18 cellular contexts compared by ENCODE assay signal in genomic region chr4:24570172-24570571, GRCh38. TPM values are rescaled to one million over a fixed set of nuclear protein-coding genes. Genes with fewer than 3 reads are reported as not detected.
DNase-seq lines count a peak whose midpoint lies in the region; ATAC-seq and TF ChIP-seq lines count a peak whose summit lies in the region.
"Had no signal": no experiment of that assay in that cellular context is flagged by ENCODE, and none has a peak within 500 bp of the region (broad histone marks: within the 10 kb centered on the region; RNA-seq: fewer than 3 reads in every experiment).

No MANE protein-coding gene starts in this region.

- H3K27ac Mint-ChIP-seq in activated CD8-positive, alpha-beta T cell treated with anti-CD3 and anti-CD28 coated beads, Interleukin-2, amount 10 ng/mL, durations not matched to agents 7 days and 5 days: peak overlapping the region; percentile 31
- no peak overlapping the region for H3K27ac Mint-ChIP-seq in activated CD8-positive, alpha-beta T cell treated with anti-CD3 and anti-CD28 coated beads for 36 hours
- peak overlapping the region; percentile 65 for H3K27ac Mint-ChIP-seq in T-helper 17 cell
- H3K27ac Mint-ChIP-seq in naive thymus-derived CD8-positive, alpha-beta T cell: peak overlapping the region in 8 of 10 donors; percentile 4 to 85 (median 24)

- peaks cover 49% of the 10 kb centered on the region for H3K4me1 Mint-ChIP-seq in activated CD8-positive, alpha-beta T cell treated with anti-CD3 and anti-CD28 coated beads, Interleukin-2, amount 10 ng/mL, durations not matched to agents 7 days and 5 days (ENCODE audit: low read depth)
- peaks cover 71% of the 10 kb centered on the region for H3K4me1 Mint-ChIP-seq in activated CD8-positive, alpha-beta T cell treated with anti-CD3 and anti-CD28 coated beads for 36 hours (ENCODE audit: low read depth)
- H3K4me1 Mint-ChIP-seq in T-helper 17 cell: peaks cover 49% of the 10 kb centered on the region
- peaks cover 35 to 87% (median 77%) of the 10 kb centered on the region in 4 donors for H3K4me1 Mint-ChIP-seq in naive thymus-derived CD8-positive, alpha-beta T cell

- DNase-seq in activated CD8-positive, alpha-beta T cell treated with anti-CD3 and anti-CD28 coated beads, Interleukin-2, amount 10 ng/mL, durations not matched to agents 7 days and 5 days: no peak
- DNase-seq in activated CD8-positive, alpha-beta T cell treated with anti-CD3 and anti-CD28 coated beads for 36 hours: no peak
- DNase-seq in T-helper 17 cell (no peak), sciatic nerve (ENCODE audit: low spot score) (no peak), SW 1271 (lab: John Stamatoyannopoulos, UW) (no peak)
- no peak for DNase-seq in naive thymus-derived CD8-positive, alpha-beta T cell
- DNase-seq: activated naive CD4-positive, alpha-beta T cell treated with Interleukin-2 at 50 U/mL for 16 hours; body of pancreas; heart right ventricle; midbrain; NCI-H2029; NCI-H526; ovary; SK-N-SH; stimulated activated naive CD4-positive, alpha-beta T cell treated with Interleukin-2 at 50 U/mL for 16 hours had no signal

- TF ChIP-seq CTCF in activated CD8-positive, alpha-beta T cell treated with anti-CD3 and anti-CD28 coated beads for 36 hours (IDR thresholded peaks at IDR 0.05): no peak

- CTCF ChIA-PET in activated CD8-positive, alpha-beta T cell treated with anti-CD3 and anti-CD28 coated beads, Interleukin-2, amount 10 ng/mL, durations not matched to agents 7 days and 5 days (lab: Charles Lee): no interaction called here
- CTCF ChIA-PET in activated CD8-positive, alpha-beta T cell treated with anti-CD3 and anti-CD28 coated beads for 36 hours (lab: Charles Lee): interaction anchor here (1.1 kb wide), 1 partner anchor 18 kb away, joined by 4 read pairs; no protein-coding TSS in a partner anchor

- peaks cover 73% of the 10 kb centered on the region for H3K36me3 Mint-ChIP-seq in activated CD8-positive, alpha-beta T cell treated with anti-CD3 and anti-CD28 coated beads, Interleukin-2, amount 10 ng/mL, durations not matched to agents 7 days and 5 days (ENCODE audit: low read depth)
- peaks cover 78% of the 10 kb centered on the region for H3K36me3 Mint-ChIP-seq in activated CD8-positive, alpha-beta T cell treated with anti-CD3 and anti-CD28 coated beads for 36 hours (ENCODE audit: low read depth)
- H3K36me3 Mint-ChIP-seq in T-helper 17 cell (ENCODE audit: low read depth): peaks cover 13% of the 10 kb centered on the region
- H3K36me3 Mint-ChIP-seq in naive thymus-derived CD8-positive, alpha-beta T cell: peaks cover 0 to 94% (median 36%) of the 10 kb centered on the region in 3 donors

- H3K27me3 Mint-ChIP-seq in activated CD8-positive, alpha-beta T cell treated with anti-CD3 and anti-CD28 coated beads, Interleukin-2, amount 10 ng/mL, durations not matched to agents 7 days and 5 days (ENCODE audit: low read depth): no peaks in the 10 kb centered on the region
- no peaks in the 10 kb centered on the region for H3K27me3 Mint-ChIP-seq in activated CD8-positive, alpha-beta T cell treated with anti-CD3 and anti-CD28 coated beads for 36 hours
- no peaks in the 10 kb centered on the region for H3K27me3 Mint-ChIP-seq in T-helper 17 cell
- no peaks in the 10 kb centered on the region for H3K27me3 Mint-ChIP-seq in naive thymus-derived CD8-positive, alpha-beta T cell

- H3K9me3 ChIP-seq in T-helper 17 cell (ENCODE audit: control insufficient read depth, low read length, poor library complexity, severe bottlenecking): no peaks in the 10 kb centered on the region
- H3K9me3 ChIP-seq: A549, body of pancreas, heart right ventricle, ovary, SK-N-SH had no signal

- POLR2A ChIA-PET in activated CD8-positive, alpha-beta T cell treated with anti-CD3 and anti-CD28 coated beads, Interleukin-2, amount 10 ng/mL, durations not matched to agents 7 days and 5 days (lab: Charles Lee): no interaction called here
- POLR2A ChIA-PET in activated CD8-positive, alpha-beta T cell treated with anti-CD3 and anti-CD28 coated beads for 36 hours (lab: Charles Lee): interaction anchor here (1.4 to 10.1 kb wide), 2 partner anchors 12 to 16 kb away, joined by 6 to 73 read pairs; partner anchors contain the start of gene DHX15
- POLR2A ChIA-PET in naive thymus-derived CD8-positive, alpha-beta T cell (lab: Charles Lee): no interaction called here

- intact Hi-C loops in activated CD8-positive, alpha-beta T cell treated with anti-CD3 and anti-CD28 coated beads for 36 hours (cut with micrococcal nuclease): no loop called here
- intact Hi-C loops in sciatic nerve (cut with DNase I): no loop called here

- H3K9me3 Mint-ChIP-seq in activated CD8-positive, alpha-beta T cell treated with anti-CD3 and anti-CD28 coated beads, Interleukin-2, amount 10 ng/mL, durations not matched to agents 7 days and 5 days (ENCODE audit: insufficient read depth): no peaks in the 10 kb centered on the region
- no peaks in the 10 kb centered on the region for H3K9me3 Mint-ChIP-seq in activated CD8-positive, alpha-beta T cell treated with anti-CD3 and anti-CD28 coated beads for 36 hours
- H3K9me3 Mint-ChIP-seq in naive thymus-derived CD8-positive, alpha-beta T cell: no peaks in the 10 kb centered on the region

- peak; percentile 19 for ATAC-seq in activated CD8-positive, alpha-beta T cell treated with anti-CD3 and anti-CD28 coated beads, Interleukin-2, amount 10 ng/mL, durations not matched to agents 7 days and 5 days
- no peak for ATAC-seq in activated CD8-positive, alpha-beta T cell treated with anti-CD3 and anti-CD28 coated beads for 36 hours
- ATAC-seq in GM21381 (IDR thresholded peaks at IDR 0.05; ENCODE audit: unreplicated experiment) (peak; percentile 52), T-helper 17 cell (no peak), sciatic nerve (no peak), GM21367 (IDR thresholded peaks at IDR 0.05; ENCODE audit: unreplicated experiment) (no peak)
- ATAC-seq in naive thymus-derived CD8-positive, alpha-beta T cell: no peak
- ATAC-seq: body of pancreas had no signal

- no peak overlapping the region for H3K4me3 Mint-ChIP-seq in activated CD8-positive, alpha-beta T cell treated with anti-CD3 and anti-CD28 coated beads, Interleukin-2, amount 10 ng/mL, durations not matched to agents 7 days and 5 days
- no peak overlapping the region for H3K4me3 Mint-ChIP-seq in activated CD8-positive, alpha-beta T cell treated with anti-CD3 and anti-CD28 coated beads for 36 hours
- H3K4me3 Mint-ChIP-seq in T-helper 17 cell: peak overlapping the region; percentile 60
- H3K4me3 Mint-ChIP-seq in naive thymus-derived CD8-positive, alpha-beta T cell: peak overlapping the region in 8 of 10 donors; percentile 13 to 69 (median 56)

RNA-seq across cellular contexts. Expression of gene DHX15, which starts 14.2 kb away (rescaled TPM):
- total RNA-seq in activated CD8-positive, alpha-beta T cell treated with anti-CD3 and anti-CD28 coated beads, Interleukin-2, amount 10 ng/mL, durations not matched to agents 7 days and 5 days: 100 to 1,000 TPM; 193 to 198 TPM
- total RNA-seq in activated CD8-positive, alpha-beta T cell treated with anti-CD3 and anti-CD28 coated beads for 36 hours: 100 to 1,000 TPM; 216 to 222 TPM
- total RNA-seq in T-helper 17 cell: 100 to 1,000 TPM; 138 to 178 TPM
- total RNA-seq in naive thymus-derived CD8-positive, alpha-beta T cell: 100 to 1,000 TPM; 155 to 157 TPM
- polyA plus RNA-seq in naive thymus-derived CD8-positive, alpha-beta T cell: 10 to 100 TPM; 36.5 to 49.4 (median 38.0) TPM
- total RNA-seq in sciatic nerve: 131 TPM

Comparison
In these comparisons a context has a peak if more than half of its experiments do, and no peak if none do; other contexts are left out.
1. ATAC-seq: peak in activated CD8-positive, alpha-beta T cell treated with anti-CD3 and anti-CD28 coated beads, Interleukin-2, amount 10 ng/mL, durations not matched to agents 7 days and 5 days (single experiment) and GM21381 (single experiment); none in activated CD8-positive, alpha-beta T cell treated with anti-CD3 and anti-CD28 coated beads for 36 hours (single experiment), T-helper 17 cell (single experiment), naive thymus-derived CD8-positive, alpha-beta T cell (0 of 2), sciatic nerve (single experiment) and GM21367 (single experiment).
2. H3K4me3 Mint-ChIP-seq: peak in T-helper 17 cell (single experiment) and naive thymus-derived CD8-positive, alpha-beta T cell (8 of 10); none in activated CD8-positive, alpha-beta T cell treated with anti-CD3 and anti-CD28 coated beads, Interleukin-2, amount 10 ng/mL, durations not matched to agents 7 days and 5 days (single experiment) and activated CD8-positive, alpha-beta T cell treated with anti-CD3 and anti-CD28 coated beads for 36 hours (single experiment).